Comparison of ENCODE assay signal across 23 cellular contexts in genomic region chr4:109065006-109065405, GRCh38.
"Had no signal": no experiment of that assay in that cellular context is flagged by ENCODE, and none has a peak within 500 bp of the region (broad histone marks: within the 10 kb centered on the region; RNA-seq: fewer than 3 reads in every experiment).

No MANE protein-coding gene starts in this region.

- H3K27me3 ChIP-seq: adrenal gland, MG63 had no signal

- H3K27ac Mint-ChIP-seq: activated B cell treated with CpG ODN at 0.5 μM for 24 hours; activated CD4-positive, alpha-beta memory T cell treated with anti-CD3 and anti-CD28 coated beads, Interleukin-2, amount 10 ng/mL, durations not matched to agents 7 days and 5 days; activated naive CD8-positive, alpha-beta T cell treated with anti-CD3 and anti-CD28 coated beads, Interleukin-2, amount 10 ng/mL, durations not matched to agents 7 days and 5 days; activated T-cell treated with anti-CD3 and anti-CD28 coated beads, Interleukin-2, amount 50 U/mL, for 72 hours; IgD-negative memory B cell; T-helper 17 cell had no signal

- H3K4me1 Mint-ChIP-seq: activated B cell treated with CpG ODN at 0.5 μM for 24 hours; activated CD4-positive, alpha-beta memory T cell treated with anti-CD3 and anti-CD28 coated beads, Interleukin-2, amount 10 ng/mL, durations not matched to agents 7 days and 5 days; activated naive CD8-positive, alpha-beta T cell treated with anti-CD3 and anti-CD28 coated beads, Interleukin-2, amount 10 ng/mL, durations not matched to agents 7 days and 5 days; IgD-negative memory B cell; T-helper 17 cell had no signal

- H3K9me3 ChIP-seq: adrenal gland, MG63 had no signal

- H3K36me3 Mint-ChIP-seq: activated naive CD8-positive, alpha-beta T cell treated with anti-CD3 and anti-CD28 coated beads, Interleukin-2, amount 10 ng/mL, durations not matched to agents 7 days and 5 days; IgD-negative memory B cell had no signal

- H3K9me3 Mint-ChIP-seq: activated B cell treated with CpG ODN at 0.5 μM for 24 hours; activated CD4-positive, alpha-beta memory T cell treated with anti-CD3 and anti-CD28 coated beads, Interleukin-2, amount 10 ng/mL, durations not matched to agents 7 days and 5 days; activated naive CD8-positive, alpha-beta T cell treated with anti-CD3 and anti-CD28 coated beads, Interleukin-2, amount 10 ng/mL, durations not matched to agents 7 days and 5 days; activated T-cell treated with anti-CD3 and anti-CD28 coated beads, Interleukin-2, amount 50 U/mL, for 72 hours had no signal

- H3K4me1 ChIP-seq: adrenal gland had no signal

- DNase-seq: activated B cell treated with CpG ODN at 0.5 μM for 24 hours; activated CD4-positive, alpha-beta memory T cell treated with anti-CD3 and anti-CD28 coated beads, Interleukin-2, amount 10 ng/mL, durations not matched to agents 7 days and 5 days; activated CD4-positive, alpha-beta T cell treated with anti-CD3 and anti-CD28 coated beads for 1 hour; activated CD4-positive, alpha-beta T cell treated with anti-CD3 and anti-CD28 coated beads, Interleukin-2, amount 50 U/mL, for 1 hour; activated naive CD4-positive, alpha-beta T cell treated with anti-CD3 and anti-CD28 coated beads, Interleukin-2, amount 50 U/mL, for 16 hours; activated naive CD8-positive, alpha-beta T cell treated with anti-CD3 and anti-CD28 coated beads, Interleukin-2, amount 10 ng/mL, durations not matched to agents 7 days and 5 days; activated T-cell treated with anti-CD3 and anti-CD28 coated beads, Interleukin-2, amount 50 U/mL, for 72 hours; adrenal gland; aorta; MG63; MV-4-11; NCI-H1092 treated with DMSO at 0.1 percent for 48 hours; NCI-H1417 treated with DMSO at 0.1 percent for 48 hours; NCI-H1694 treated with DMSO at 0.1 percent for 48 hours; NCI-H2029 treated with DMSO at 0.1 percent for 48 hours; NCI-H446; NCI-H524; PC-9; SHP77 treated with DMSO at 0.1 percent for 48 hours; T-helper 17 cell; T-helper 9 cell had no signal

- H3K27me3 Mint-ChIP-seq: activated B cell treated with CpG ODN at 0.5 μM for 24 hours, IgD-negative memory B cell had no signal

- H3K27ac ChIP-seq: adrenal gland, KMS-11, PC-9 had no signal

- ATAC-seq: activated T-cell treated with anti-CD3 and anti-CD28 coated beads, Interleukin-2, amount 50 U/mL, for 72 hours; T-helper 17 cell had no signal

- H3K36me3 ChIP-seq: adrenal gland, MG63 had no signal

- H3K4me3 ChIP-seq: adrenal gland, MG63, PC-9 had no signal

- H3K4me3 Mint-ChIP-seq: activated B cell treated with CpG ODN at 0.5 μM for 24 hours; activated CD4-positive, alpha-beta memory T cell treated with anti-CD3 and anti-CD28 coated beads, Interleukin-2, amount 10 ng/mL, durations not matched to agents 7 days and 5 days; activated naive CD8-positive, alpha-beta T cell treated with anti-CD3 and anti-CD28 coated beads, Interleukin-2, amount 10 ng/mL, durations not matched to agents 7 days and 5 days; activated T-cell treated with anti-CD3 and anti-CD28 coated beads, Interleukin-2, amount 50 U/mL, for 72 hours; IgD-negative memory B cell; T-helper 17 cell had no signal
